In the genomic region with DNA sequence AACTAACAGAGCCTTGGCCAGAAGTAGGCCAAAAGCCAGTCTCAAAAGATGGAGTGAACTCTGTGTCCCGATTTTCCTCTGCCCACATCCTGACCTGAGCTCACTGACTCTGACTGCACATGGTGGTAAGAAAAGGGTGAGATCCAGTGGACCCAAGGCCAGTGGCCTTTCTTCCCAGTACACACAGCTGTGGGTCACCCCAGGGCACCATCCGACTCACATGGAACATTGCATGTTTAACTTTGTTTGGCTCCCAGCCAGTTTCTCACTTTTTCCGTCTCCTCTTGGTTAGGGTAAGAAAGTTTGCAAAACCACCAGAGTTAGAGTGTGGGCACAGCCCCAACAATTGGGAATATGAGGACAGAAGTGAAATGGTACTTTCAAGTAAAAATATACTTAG, we compare ENCODE assay signal across 10 cellular contexts.
DNase-seq lines count a peak whose midpoint lies in the region; ATAC-seq and TF ChIP-seq lines count a peak whose summit lies in the region.
"Had no signal": no experiment of that assay in that cellular context is flagged by ENCODE, and none has a peak within 500 bp of the region (broad histone marks: within the 10 kb centered on the region; RNA-seq: fewer than 3 reads in every experiment).

No MANE protein-coding gene starts in this region.

- no peaks in the 10 kb centered on the region for H3K36me3 ChIP-seq in mammary epithelial cell (ENCODE audit: insufficient read depth, low read length)
- H3K36me3 ChIP-seq in suprapubic skin, result no peaks in the 10 kb centered on the region

- TF ChIP-seq CTCF in mammary epithelial cell (conservative IDR thresholded peaks at IDR 0.05 in 1 of 2, IDR thresholded peaks at IDR 0.05 in 1 of 2; ENCODE audit: extremely low read depth in 1 of 2, insufficient read depth in 1 of 2, low read depth in 1 of 2, low read length in 2 of 2), result no peak
- TF ChIP-seq CTCF in suprapubic skin (IDR thresholded peaks at IDR 0.05), result no peak

- no peak for TF ChIP-seq POLR2A in suprapubic skin (IDR thresholded peaks at IDR 0.05)

- no peak overlapping the region for H3K4me2 ChIP-seq in mammary epithelial cell (ENCODE audit: insufficient read depth, low read depth, low read length)

- DNase-seq in DMS 273 (lab: John Stamatoyannopoulos, UW; ENCODE audit: unreplicated experiment) (peak; percentile 75), DMS 273 treated with DMSO at 0.1 percent for 48 hours (lab: John Stamatoyannopoulos, UW) (no peak), mammary epithelial cell (peak; percentile 15), left colon (peak; percentile 21 to 45), suprapubic skin (ENCODE audit: low spot score in 2 of 2) (peak; percentile 76 to 88), NCI-H345 treated with DMSO at 0.1 percent for 48 hours (lab: John Stamatoyannopoulos, UW; ENCODE audit: unreplicated experiment) (no peak)
- DNase-seq: activated naive CD8-positive, alpha-beta T cell treated with anti-CD3 and anti-CD28 coated beads, Interleukin-2, amount 10 ng/mL, durations not matched to agents 7 days and 5 days had no signal

- H4K20me1 ChIP-seq in mammary epithelial cell (ENCODE audit: insufficient read depth, low read length), result no peaks in the 10 kb centered on the region

- H3K4me1 ChIP-seq in mammary epithelial cell (ENCODE audit: insufficient read depth, low read length) (no peaks in the 10 kb centered on the region), suprapubic skin (peaks cover 60% of the 10 kb centered on the region)

- no peak overlapping the region for H2AFZ ChIP-seq in mammary epithelial cell (ENCODE audit: low read depth, low read length)

- H3K9ac ChIP-seq in mammary epithelial cell (ENCODE audit: insufficient read depth, low read length), result no peak overlapping the region

- no TSS peak for BruUV-seq in mammary epithelial cell (replicated peaks; lab: Mats Ljungman, UMichigan)

- dilution Hi-C loops in mammary epithelial cell (cut with HindIII; ENCODE audit: low sequenced_read_pairs), result no loop called here

- H3K9me3 ChIP-seq in mammary epithelial cell (replicated peaks; ENCODE audit: insufficient read depth, low read length) (no peaks in the 10 kb centered on the region), suprapubic skin (no peaks in the 10 kb centered on the region)

- CTCF ChIA-PET in mammary epithelial cell (lab: Charles Lee; ENCODE audit: low non-redundant PET), result no interaction called here

- no peak for TF ChIP-seq EP300 in suprapubic skin (IDR thresholded peaks at IDR 0.05)

- in situ Hi-C loops in mammary epithelial cell (cut with MboI; ENCODE audit: low sequenced_read_pairs in 2 of 2), result no loop called here

- no peak overlapping the region for H3K27ac ChIP-seq in mammary epithelial cell (ENCODE audit: insufficient read depth, low read depth, low read length)
- H3K27ac ChIP-seq in suprapubic skin, result no peak overlapping the region
- H3K27ac ChIP-seq: 22Rv1 had no signal

- peak; percentile 54 for ATAC-seq in left colon
- ATAC-seq in GM18909 (IDR thresholded peaks at IDR 0.05; ENCODE audit: poor library complexity, unreplicated experiment), result no peak
- no peak for ATAC-seq in GM19455 (IDR thresholded peaks at IDR 0.05; ENCODE audit: unreplicated experiment)

- no peak overlapping the region for H3K4me3 ChIP-seq in mammary epithelial cell (replicated peaks in 1 of 3; ENCODE audit: insufficient read depth in 1 of 3, low read depth in 2 of 3, low read length in 3 of 3)
- H3K4me3 ChIP-seq in suprapubic skin, result no peak overlapping the region

- peaks cover 57% of the 10 kb centered on the region for H3K79me2 ChIP-seq in mammary epithelial cell (ENCODE audit: insufficient read depth, low read length)

- intact Hi-C loops in mammary epithelial cell (cut with micrococcal nuclease), result no loop called here
- intact Hi-C loops in left colon (cut with DNase I, micrococcal nuclease), result no loop called here

- H3K27me3 ChIP-seq in mammary epithelial cell (ENCODE audit: insufficient read depth, low read length) (no peaks in the 10 kb centered on the region), suprapubic skin (no peaks in the 10 kb centered on the region)

- WGBS in mammary epithelial cell (ENCODE audit: low coverage, missing lambda C conversion rate), result 84% methylated on average over 3 of the region's 3 CpGs
- 27% methylated on average over 3 of the region's 3 CpGs for WGBS in suprapubic skin

Comparison
In these comparisons a context has a peak if more than half of its experiments do, and no peak if none do; other contexts are left out.
1. DNase-seq: peak in DMS 273 (single experiment), mammary epithelial cell (single experiment), left colon (2 of 2) and suprapubic skin (2 of 2); none in DMS 273 treated with DMSO at 0.1 percent for 48 hours (single experiment) and NCI-H345 treated with DMSO at 0.1 percent for 48 hours (single experiment).